In genomic region chr12:122523846-122524718, GRCh38 we compare ENCODE assay signal across 9 cellular contexts. TPM values are rescaled to one million over a fixed set of nuclear protein-coding genes. Genes with fewer than 3 reads are reported as not detected.
A peak's percentile ranks its signal among the peaks of the same experiment; 100 is the strongest.
DNase-seq lines count a peak whose midpoint lies in the region; ATAC-seq and TF ChIP-seq lines count a peak whose summit lies in the region.
"Had no signal": no experiment of that assay in that cellular context is flagged by ENCODE, and none has a peak within 500 bp of the region (broad histone marks: within the 10 kb centered on the region; RNA-seq: fewer than 3 reads in every experiment).

No MANE protein-coding gene starts in this region.

- intact Hi-C loops in MCF 10A (cut with micrococcal nuclease) (loop anchor here (10.0 kb wide), 1 partner anchor 231 kb away; the partner anchor contains the start of gene DENR), posterior cingulate gyrus (cut with DNase I) (no loop called here)

- H3K9me3 ChIP-seq in HEK293 (ENCODE audit: control insufficient read depth, insufficient read depth, low read depth, low read length) (no peaks in the 10 kb centered on the region), mucosa of stomach (ENCODE audit: control insufficient read depth, low read length) (no peaks in the 10 kb centered on the region)

- no peak overlapping the region for H3K4me3 Mint-ChIP-seq in MCF 10A (ENCODE audit: unreplicated experiment)

- no peaks in the 10 kb centered on the region for H3K9me3 Mint-ChIP-seq in MCF 10A (ENCODE audit: unreplicated experiment)

- POLR2A ChIA-PET in AG04449 (lab: Yijun Ruan, JAX), result no interaction called here
- POLR2A ChIA-PET in HEK293 (lab: Yijun Ruan, JAX), result no interaction called here
- POLR2A ChIA-PET in MCF 10A (lab: Yijun Ruan, JAX), result interaction anchor here (0.6 to 13.1 kb wide), 14 partner anchors 9 to 725 kb away, joined by 3 to 271 read pairs (median 4); partner anchors contain the start of genes DENR, DIABLO, MPHOSPH9 and ZCCHC8

- CTCF ChIA-PET in AG04449 (lab: Yijun Ruan, JAX), result interaction anchor here (1.0 to 2.2 kb wide), 2 partner anchors 52 to 123 kb away, joined by 3 to 5 read pairs; no protein-coding TSS in a partner anchor
- CTCF ChIA-PET in HEK293 (lab: Yijun Ruan, JAX), result no interaction called here
- CTCF ChIA-PET in MCF 10A (lab: Yijun Ruan, JAX), result interaction anchor here (0.6 to 1.3 kb wide), 4 partner anchors 14 to 293 kb away, joined by 3 to 4 read pairs (median 4); no protein-coding TSS in a partner anchor

- H3K4me3 ChIP-seq in AG04449 (ENCODE audit: low read depth, low read length), result peak overlapping the region; percentile 58
- peak overlapping the region; percentile 58 for H3K4me3 ChIP-seq in HEK293 (ENCODE audit: low read depth, low read length)
- H3K4me3 ChIP-seq in mucosa of stomach (ENCODE audit: low read length), result no peak overlapping the region

- H3K4me1 ChIP-seq in HEK293 (ENCODE audit: control insufficient read depth, insufficient read depth, low read length), result peaks cover 17% of the 10 kb centered on the region
- H3K4me1 ChIP-seq in mucosa of stomach (ENCODE audit: control insufficient read depth, insufficient read depth, low read length), result peaks cover 22% of the 10 kb centered on the region

- H3K27ac Mint-ChIP-seq in MCF 10A (ENCODE audit: low read depth, unreplicated experiment), result peak overlapping the region; percentile 57

- ATAC-seq in HG02938 (IDR thresholded peaks at IDR 0.05; ENCODE audit: unreplicated experiment), result no peak

- peaks cover 61% of the 10 kb centered on the region for H3K36me3 Mint-ChIP-seq in MCF 10A (ENCODE audit: insufficient read depth, unreplicated experiment)

- H3K36me3 ChIP-seq in HEK293 (ENCODE audit: control insufficient read depth in 2 of 2, insufficient read depth in 1 of 2, low read length in 2 of 2) (peaks cover 41 to 53% of the 10 kb centered on the region in 2 experiments), mucosa of stomach (ENCODE audit: control insufficient read depth, insufficient read depth, low read length) (no peaks in the 10 kb centered on the region)

- H3K27ac ChIP-seq in HEK293 (ENCODE audit: extremely low read depth, low read depth, low read length), result no peak overlapping the region

- no peak for TF ChIP-seq CTCF in AG04449 (IDR thresholded peaks at IDR 0.05; ENCODE audit: insufficient read depth, low read length, missing control alignments)
- TF ChIP-seq CTCF in HEK293 (tag by site-specific recombination; IDR thresholded peaks at IDR 0.05), result no peak
- TF ChIP-seq CTCF in MCF 10A (IDR thresholded peaks at IDR 0.05; ENCODE audit: unreplicated experiment), result no peak

- no peaks in the 10 kb centered on the region for H3K27me3 Mint-ChIP-seq in MCF 10A (ENCODE audit: insufficient read depth, unreplicated experiment)

- H3K27me3 ChIP-seq in mucosa of stomach (ENCODE audit: control insufficient read depth, insufficient read depth, low read length), result no peaks in the 10 kb centered on the region

- no TSS peak for BruUV-seq in MCF 10A (replicated peaks; lab: Mats Ljungman, UMichigan)

- peaks cover 16% of the 10 kb centered on the region for H3K4me1 Mint-ChIP-seq in MCF 10A (ENCODE audit: insufficient read depth, unreplicated experiment)

- peak overlapping the region; percentile 23 for H3K9ac ChIP-seq in mucosa of stomach (ENCODE audit: low read length)

- DNase-seq in AG04449 (ENCODE audit: low read depth, low spot score), result no peak
- DNase-seq in MCF 10A (ENCODE audit: unreplicated experiment), result no peak
- DNase-seq in posterior cingulate gyrus, result no peak
- no peak for DNase-seq in stimulated activated CD4-positive, alpha-beta T cell treated with anti-CD3 and anti-CD28 coated beads, Interleukin-2, amount 100 ng/mL, for 24 hours
- DNase-seq in NCI-H2227 (lab: John Stamatoyannopoulos, UW; ENCODE audit: unreplicated experiment), result no peak
- DNase-seq: NCI-H1436 had no signal

TF ChIP-seq in HEK293, 187 proteins besides CTCF, POLR2A, EP300 and RAD21:
- TF ChIP-seq SCRT2 (tag by site-specific recombination; IDR thresholded peaks at IDR 0.05) (no peak), ZNF292 (tag by site-specific recombination; IDR thresholded peaks at IDR 0.05; ENCODE audit: borderline replicate concordance, low read depth) (no peak), SP7 (tag by site-specific recombination; IDR thresholded peaks at IDR 0.05) (no peak), ZNF416 (tag by site-specific recombination; IDR thresholded peaks at IDR 0.05) (no peak), ZNF133 (tag by site-specific recombination; IDR thresholded peaks at IDR 0.05) (no peak), ZNF629 (tag by site-specific recombination; IDR thresholded peaks at IDR 0.05) (no peak), ZNF785 (tag by site-specific recombination; IDR thresholded peaks at IDR 0.05) (no peak), PRDM10 (tag by site-specific recombination; IDR thresholded peaks at IDR 0.05) (no peak), PRDM6 (tag by site-specific recombination; IDR thresholded peaks at IDR 0.05) (peak; percentile 79), ZNF792 (tag by site-specific recombination; IDR thresholded peaks at IDR 0.05) (no peak), ZNF239 (tag by site-specific recombination; IDR thresholded peaks at IDR 0.05) (no peak), SP2 (tag by site-specific recombination; IDR thresholded peaks at IDR 0.05) (no peak), ZNF626 (tag by site-specific recombination; IDR thresholded peaks at IDR 0.05) (no peak), GLI4 (tag by site-specific recombination; IDR thresholded peaks at IDR 0.05) (no peak), PRDM1 (tag by site-specific recombination; IDR thresholded peaks at IDR 0.05) (peak; percentile 84), ZNF548 (tag by site-specific recombination; IDR thresholded peaks at IDR 0.05) (no peak), GLIS2 (tag by site-specific recombination; IDR thresholded peaks at IDR 0.05) (no peak), IKZF3 (tag by site-specific recombination; IDR thresholded peaks at IDR 0.05) (peak; percentile 31; the same call in 1 of the 2 replicates), ZNF561 (tag by site-specific recombination; IDR thresholded peaks at IDR 0.05; ENCODE audit: borderline replicate concordance) (no peak), ZNF791 (tag by site-specific recombination; IDR thresholded peaks at IDR 0.05) (no peak), ZNF558 (tag by site-specific recombination; IDR thresholded peaks at IDR 0.05) (no peak), OVOL3 (tag by site-specific recombination; IDR thresholded peaks at IDR 0.05) (no peak)

RNA-seq across cellular contexts. Expression of gene RSRC2, which starts 2.7 kb away (rescaled TPM):
- total RNA-seq in MCF 10A (2022), result 74.9 and 93.4 TPM in 2 replicates

RNA-seq across cellular contexts. Expression of gene KNTC1, which starts 3.0 kb away (rescaled TPM):
- 18.0 and 26.1 TPM in 2 replicates for total RNA-seq in MCF 10A (2022)

RNA-seq across cellular contexts. Expression of gene ZCCHC8, which starts 23.4 kb away (rescaled TPM):
- total RNA-seq in MCF 10A (2022), result 33.4 and 41.8 TPM in 2 replicates
